8 cellular contexts compared by ENCODE assay signal in genomic region chr10:102065561-102066420, GRCh38. TPM values are rescaled to one million over a fixed set of nuclear protein-coding genes. Genes with fewer than 3 reads are reported as not detected.
DNase-seq lines count a peak whose midpoint lies in the region; ATAC-seq lines count a peak whose summit lies in the region.

No MANE protein-coding gene starts in this region.

- H3K27ac Mint-ChIP-seq in central memory CD8-positive, alpha-beta T cell (ENCODE audit: low read depth): peak overlapping the region; percentile 92
- H3K27ac Mint-ChIP-seq in stimulated activated naive CD8-positive, alpha-beta T cell treated with anti-CD3 and anti-CD28 coated beads, Interleukin-15, amount 100 ng/mL, for 72 hours: peak overlapping the region; percentile 91 to 97

- no peaks in the 10 kb centered on the region for H3K27me3 Mint-ChIP-seq in central memory CD8-positive, alpha-beta T cell
- no peaks in the 10 kb centered on the region for H3K27me3 Mint-ChIP-seq in stimulated activated naive CD8-positive, alpha-beta T cell treated with anti-CD3 and anti-CD28 coated beads, Interleukin-15, amount 100 ng/mL, for 72 hours

- peak overlapping the region; percentile 86 for H3K4me3 Mint-ChIP-seq in central memory CD8-positive, alpha-beta T cell
- peak overlapping the region; percentile 90 to 96 for H3K4me3 Mint-ChIP-seq in stimulated activated naive CD8-positive, alpha-beta T cell treated with anti-CD3 and anti-CD28 coated beads, Interleukin-15, amount 100 ng/mL, for 72 hours

- peaks cover 13% of the 10 kb centered on the region for H3K36me3 Mint-ChIP-seq in central memory CD8-positive, alpha-beta T cell (ENCODE audit: insufficient read depth)

- in situ Hi-C loops in SK-MEL-5 (cut with HindIII; ENCODE audit: low pct_unique_long_range_greater_than_20kb, low sequenced_read_pairs): no loop called here

- peaks cover 23% of the 10 kb centered on the region for H3K4me1 Mint-ChIP-seq in central memory CD8-positive, alpha-beta T cell
- peaks cover 45% of the 10 kb centered on the region for H3K4me1 Mint-ChIP-seq in stimulated activated naive CD8-positive, alpha-beta T cell treated with anti-CD3 and anti-CD28 coated beads, Interleukin-15, amount 100 ng/mL, for 72 hours

- intact Hi-C loops in left colon (cut with DNase I, micrococcal nuclease): no loop called here

- ATAC-seq in GM18519 (IDR thresholded peaks at IDR 0.05; ENCODE audit: low FRiP score, unreplicated experiment): peak; percentile 7
- ATAC-seq in HG03025 (IDR thresholded peaks at IDR 0.05; ENCODE audit: low FRiP score, unreplicated experiment): peak; percentile 15
- ATAC-seq in central memory CD8-positive, alpha-beta T cell (replicated peaks; ENCODE audit: extremely low read depth, poor library complexity, severe bottlenecking): peak; percentile 31
- ATAC-seq in left colon: peak; percentile 55
- peak; percentile 36 for ATAC-seq in stimulated activated naive CD8-positive, alpha-beta T cell treated with anti-CD3 and anti-CD28 coated beads, Interleukin-15, amount 100 ng/mL, for 72 hours

- no peaks in the 10 kb centered on the region for H3K9me3 Mint-ChIP-seq in central memory CD8-positive, alpha-beta T cell
- H3K9me3 Mint-ChIP-seq in stimulated activated naive CD8-positive, alpha-beta T cell treated with anti-CD3 and anti-CD28 coated beads, Interleukin-15, amount 100 ng/mL, for 72 hours: no peaks in the 10 kb centered on the region

- DNase-seq in AG08396 (ENCODE audit: low spot score): peak; percentile 66
- DNase-seq in SK-MEL-5 (ENCODE audit: low read depth, low spot score): peak; percentile 3
- no peak for DNase-seq in central memory CD8-positive, alpha-beta T cell (ENCODE audit: low spot score in 2 of 2)
- DNase-seq in left colon: peak; percentile 36 to 54
- peak; percentile 25 to 36 for DNase-seq in stimulated activated naive CD8-positive, alpha-beta T cell treated with anti-CD3 and anti-CD28 coated beads, Interleukin-15, amount 100 ng/mL, for 72 hours
- DNase-seq in pons (ENCODE audit: low spot score): no peak

RNA-seq across cellular contexts. Expression of gene HPS6, which starts 0.6 kb away (rescaled TPM):
- 21.6 and 23.2 TPM in 2 replicates for total RNA-seq in SK-MEL-5 (2014; rRNA removed; shearing (Covaris generic))
- 22.2 and 30.8 TPM in 2 replicates for polyA plus RNA-seq in SK-MEL-5 (2015; cell fraction: cytosol; rRNA removed)
- 6.5 and 7.9 TPM in 2 replicates for polyA plus RNA-seq in SK-MEL-5 (2015; cell fraction: nucleus; rRNA removed)
- 10 to 100 TPM; 20.3 to 25.0 TPM for total RNA-seq in left colon

RNA-seq across cellular contexts. Expression of gene ARMH3, which starts 9.8 kb away (rescaled TPM):
- 7.5 and 9.4 TPM in 2 replicates for total RNA-seq in SK-MEL-5 (2014; rRNA removed; shearing (Covaris generic))
- 13.1 and 14.1 TPM in 2 replicates for polyA plus RNA-seq in SK-MEL-5 (2015; cell fraction: cytosol; rRNA removed)
- 24.6 and 37.4 TPM in 2 replicates for polyA plus RNA-seq in SK-MEL-5 (2015; cell fraction: nucleus; rRNA removed)
- total RNA-seq in left colon: 10 to 100 TPM; 28.6 to 37.3 TPM

RNA-seq across cellular contexts. Expression of gene LDB1, which starts 54.4 kb away (rescaled TPM):
- total RNA-seq in SK-MEL-5 (2014; rRNA removed; shearing (Covaris generic)): 27.6 and 31.1 TPM in 2 replicates
- polyA plus RNA-seq in SK-MEL-5 (2015; cell fraction: cytosol; rRNA removed): 31.6 and 37.9 TPM in 2 replicates
- 209 and 211 TPM in 2 replicates for polyA plus RNA-seq in SK-MEL-5 (2015; cell fraction: nucleus; rRNA removed)
- 10 to 100 TPM; 29.5 to 34.6 TPM for total RNA-seq in left colon

Comparison
In these comparisons a context has a peak if more than half of its experiments do, and no peak if none do; other contexts are left out.
1. DNase-seq: peak in AG08396 (single experiment), SK-MEL-5 (single experiment), left colon (2 of 2) and stimulated activated naive CD8-positive, alpha-beta T cell treated with anti-CD3 and anti-CD28 coated beads, Interleukin-15, amount 100 ng/mL, for 72 hours (2 of 2); none in central memory CD8-positive, alpha-beta T cell (0 of 2) and pons (single experiment).
2. Peak in every context shown above with its lines, with median percentiles within 50 percentile points of each other: ATAC-seq.